1 cellular context compared by ENCODE assay signal in the genomic region with DNA sequence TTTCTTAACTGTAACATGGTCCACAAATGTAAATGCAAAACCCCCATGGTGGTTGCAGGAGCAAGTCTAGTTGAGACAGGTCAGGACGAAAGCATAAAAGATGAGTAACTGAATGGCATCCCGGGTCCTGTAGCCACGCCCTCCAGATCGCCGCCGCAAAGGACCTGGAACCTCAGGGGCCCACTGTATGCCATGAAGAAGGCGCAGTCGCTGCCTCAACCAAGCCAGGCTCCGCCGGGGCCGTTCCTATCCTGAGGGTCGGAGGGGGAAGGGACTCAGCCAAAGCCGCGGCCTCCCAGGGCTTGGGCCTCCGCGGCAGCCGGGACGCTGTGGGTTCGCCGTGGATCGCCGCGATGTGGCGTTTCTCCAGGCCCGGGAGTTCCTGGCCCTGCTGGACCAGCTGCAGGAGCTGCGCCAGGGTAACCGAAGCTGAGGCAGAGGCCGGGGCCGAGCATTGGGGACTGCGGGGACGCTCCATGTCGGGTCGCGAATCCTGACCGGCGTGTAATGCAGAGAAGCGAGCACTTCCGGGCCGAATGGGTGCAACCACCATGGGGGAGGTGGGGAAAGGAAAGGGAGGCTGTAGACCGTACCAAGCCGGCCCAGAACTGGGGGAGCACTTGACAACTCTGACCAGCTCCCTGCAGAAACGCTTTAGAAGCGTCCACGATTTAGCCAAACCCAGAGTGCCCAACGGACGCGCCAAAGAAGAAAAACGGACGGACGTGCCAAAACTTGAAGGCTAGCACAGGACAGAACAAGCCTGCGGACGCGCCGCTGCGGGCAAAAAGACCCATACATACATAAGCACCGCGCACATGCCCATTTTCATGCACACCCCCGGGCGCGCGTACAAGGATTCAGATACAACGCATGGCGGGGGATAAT.
TF ChIP-seq lines count a peak whose summit lies in the region.

No MANE protein-coding gene starts in this region.

TF ChIP-seq in HepG2, 621 proteins besides CTCF, POLR2A, EP300 and RAD21 (continued from another document and continues in another):
- TF ChIP-seq, protein P1, sequence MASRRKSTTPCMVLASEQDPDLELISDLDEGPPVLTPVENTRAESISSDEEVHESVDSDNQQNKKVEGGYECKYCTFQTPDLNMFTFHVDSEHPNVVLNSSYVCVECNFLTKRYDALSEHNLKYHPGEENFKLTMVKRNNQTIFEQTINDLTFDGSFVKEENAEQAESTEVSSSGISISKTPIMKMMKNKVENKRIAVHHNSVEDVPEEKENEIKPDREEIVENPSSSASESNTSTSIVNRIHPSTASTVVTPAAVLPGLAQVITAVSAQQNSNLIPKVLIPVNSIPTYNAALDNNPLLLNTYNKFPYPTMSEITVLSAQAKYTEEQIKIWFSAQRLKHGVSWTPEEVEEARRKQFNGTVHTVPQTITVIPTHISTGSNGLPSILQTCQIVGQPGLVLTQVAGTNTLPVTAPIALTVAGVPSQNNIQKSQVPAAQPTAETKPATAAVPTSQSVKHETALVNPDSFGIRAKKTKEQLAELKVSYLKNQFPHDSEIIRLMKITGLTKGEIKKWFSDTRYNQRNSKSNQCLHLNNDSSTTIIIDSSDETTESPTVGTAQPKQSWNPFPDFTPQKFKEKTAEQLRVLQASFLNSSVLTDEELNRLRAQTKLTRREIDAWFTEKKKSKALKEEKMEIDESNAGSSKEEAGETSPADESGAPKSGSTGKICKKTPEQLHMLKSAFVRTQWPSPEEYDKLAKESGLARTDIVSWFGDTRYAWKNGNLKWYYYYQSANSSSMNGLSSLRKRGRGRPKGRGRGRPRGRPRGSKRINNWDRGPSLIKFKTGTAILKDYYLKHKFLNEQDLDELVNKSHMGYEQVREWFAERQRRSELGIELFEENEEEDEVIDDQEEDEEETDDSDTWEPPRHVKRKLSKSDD (CRISPR knock-in tag; IDR thresholded peaks at IDR 0.05; ENCODE audit: low read depth): peak; percentile 87
- TF ChIP-seq, protein P2, sequence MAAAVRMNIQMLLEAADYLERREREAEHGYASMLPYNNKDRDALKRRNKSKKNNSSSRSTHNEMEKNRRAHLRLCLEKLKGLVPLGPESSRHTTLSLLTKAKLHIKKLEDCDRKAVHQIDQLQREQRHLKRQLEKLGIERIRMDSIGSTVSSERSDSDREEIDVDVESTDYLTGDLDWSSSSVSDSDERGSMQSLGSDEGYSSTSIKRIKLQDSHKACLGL (CRISPR knock-in tag; IDR thresholded peaks at IDR 0.05): peak; percentile 76
- peak; percentile 79; the same call in 1 of the 2 replicates for TF ChIP-seq ZNF383 (CRISPR knock-in tag; IDR thresholded peaks at IDR 0.05; ENCODE audit: borderline replicate concordance)
- TF ChIP-seq, protein P3, sequence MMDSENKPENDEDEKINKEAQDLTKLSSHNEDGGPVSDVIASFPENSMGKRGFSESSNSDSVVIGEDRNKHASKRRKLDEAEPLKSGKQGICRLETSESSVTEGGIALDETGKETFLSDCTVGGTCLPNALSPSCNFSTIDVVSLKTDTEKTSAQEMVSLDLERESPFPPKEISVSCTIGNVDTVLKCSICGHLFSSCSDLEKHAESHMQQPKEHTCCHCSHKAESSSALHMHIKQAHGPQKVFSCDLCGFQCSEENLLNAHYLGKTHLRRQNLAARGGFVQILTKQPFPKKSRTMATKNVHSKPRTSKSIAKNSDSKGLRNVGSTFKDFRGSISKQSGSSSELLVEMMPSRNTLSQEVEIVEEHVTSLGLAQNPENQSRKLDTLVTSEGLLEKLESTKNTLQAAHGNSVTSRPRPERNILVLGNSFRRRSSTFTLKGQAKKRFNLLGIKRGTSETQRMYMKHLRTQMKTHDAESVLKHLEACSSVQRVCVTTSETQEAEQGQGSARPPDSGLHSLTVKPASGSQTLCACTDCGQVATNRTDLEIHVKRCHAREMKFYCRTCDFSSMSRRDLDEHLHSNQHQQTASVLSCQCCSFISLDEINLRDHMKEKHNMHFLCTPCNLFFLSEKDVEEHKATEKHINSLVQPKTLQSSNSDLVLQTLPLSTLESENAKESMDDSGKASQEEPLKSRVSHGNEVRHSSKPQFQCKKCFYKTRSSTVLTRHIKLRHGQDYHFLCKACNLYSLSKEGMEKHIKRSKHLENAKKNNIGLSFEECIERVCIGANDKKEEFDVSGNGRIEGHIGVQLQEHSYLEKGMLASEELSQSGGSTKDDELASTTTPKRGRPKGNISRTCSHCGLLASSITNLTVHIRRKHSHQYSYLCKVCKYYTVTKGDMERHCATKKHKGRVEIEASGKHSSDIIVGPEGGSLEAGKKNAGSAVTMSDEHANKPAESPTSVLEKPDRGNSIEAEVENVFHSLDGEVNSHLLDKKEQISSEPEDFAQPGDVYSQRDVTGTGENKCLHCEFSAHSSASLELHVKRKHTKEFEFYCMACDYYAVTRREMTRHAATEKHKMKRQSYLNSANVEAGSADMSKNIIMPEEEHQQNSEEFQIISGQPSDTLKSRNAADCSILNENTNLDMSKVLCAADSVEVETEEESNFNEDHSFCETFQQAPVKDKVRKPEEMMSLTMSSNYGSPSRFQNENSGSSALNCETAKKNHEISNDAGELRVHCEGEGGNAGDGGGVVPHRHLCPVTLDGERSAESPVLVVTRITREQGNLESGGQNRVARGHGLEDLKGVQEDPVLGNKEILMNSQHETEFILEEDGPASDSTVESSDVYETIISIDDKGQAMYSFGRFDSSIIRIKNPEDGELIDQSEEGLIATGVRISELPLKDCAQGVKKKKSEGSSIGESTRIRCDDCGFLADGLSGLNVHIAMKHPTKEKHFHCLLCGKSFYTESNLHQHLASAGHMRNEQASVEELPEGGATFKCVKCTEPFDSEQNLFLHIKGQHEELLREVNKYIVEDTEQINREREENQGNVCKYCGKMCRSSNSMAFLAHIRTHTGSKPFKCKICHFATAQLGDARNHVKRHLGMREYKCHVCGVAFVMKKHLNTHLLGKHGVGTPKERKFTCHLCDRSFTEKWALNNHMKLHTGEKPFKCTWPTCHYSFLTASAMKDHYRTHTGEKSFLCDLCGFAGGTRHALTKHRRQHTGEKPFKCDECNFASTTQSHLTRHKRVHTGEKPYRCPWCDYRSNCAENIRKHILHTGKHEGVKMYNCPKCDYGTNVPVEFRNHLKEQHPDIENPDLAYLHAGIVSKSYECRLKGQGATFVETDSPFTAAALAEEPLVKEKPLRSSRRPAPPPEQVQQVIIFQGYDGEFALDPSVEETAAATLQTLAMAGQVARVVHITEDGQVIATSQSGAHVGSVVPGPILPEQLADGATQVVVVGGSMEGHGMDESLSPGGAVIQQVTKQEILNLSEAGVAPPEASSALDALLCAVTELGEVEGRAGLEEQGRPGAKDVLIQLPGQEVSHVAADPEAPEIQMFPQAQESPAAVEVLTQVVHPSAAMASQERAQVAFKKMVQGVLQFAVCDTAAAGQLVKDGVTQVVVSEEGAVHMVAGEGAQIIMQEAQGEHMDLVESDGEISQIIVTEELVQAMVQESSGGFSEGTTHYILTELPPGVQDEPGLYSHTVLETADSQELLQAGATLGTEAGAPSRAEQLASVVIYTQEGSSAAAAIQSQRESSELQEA (CRISPR knock-in tag; IDR thresholded peaks at IDR 0.05; ENCODE audit: not compliant biosample characterization): peak; percentile 81
- no peak for TF ChIP-seq SRSF9 (IDR thresholded peaks at IDR 0.05; ENCODE audit: borderline replicate concordance, insufficient read depth, low read depth, low read length, poor library complexity, severe bottlenecking)
- TF ChIP-seq, protein P4, sequence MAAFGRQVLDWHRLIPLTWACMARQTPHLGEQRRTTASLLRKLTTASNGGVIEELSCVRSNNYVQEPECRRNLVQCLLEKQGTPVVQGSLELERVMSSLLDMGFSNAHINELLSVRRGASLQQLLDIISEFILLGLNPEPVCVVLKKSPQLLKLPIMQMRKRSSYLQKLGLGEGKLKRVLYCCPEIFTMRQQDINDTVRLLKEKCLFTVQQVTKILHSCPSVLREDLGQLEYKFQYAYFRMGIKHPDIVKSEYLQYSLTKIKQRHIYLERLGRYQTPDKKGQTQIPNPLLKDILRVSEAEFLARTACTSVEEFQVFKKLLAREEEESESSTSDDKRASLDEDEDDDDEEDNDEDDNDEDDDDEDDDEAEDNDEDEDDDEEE (CRISPR knock-in tag; IDR thresholded peaks at IDR 0.05): peak; percentile 99
- peak; percentile 71 for TF ChIP-seq WIZ (CRISPR knock-in tag; IDR thresholded peaks at IDR 0.05)
- peak; percentile 56 for TF ChIP-seq RXRB (CRISPR knock-in tag; IDR thresholded peaks at IDR 0.05; ENCODE audit: borderline replicate concordance)
- peak; percentile 89; the same call in 1 of the 2 replicates for TF ChIP-seq CBX5 (CRISPR knock-in tag; IDR thresholded peaks at IDR 0.05; ENCODE audit: borderline replicate concordance)
- no peak for TF ChIP-seq JUNB (CRISPR knock-in tag; IDR thresholded peaks at IDR 0.05; ENCODE audit: borderline replicate concordance)
- TF ChIP-seq HOXD1 (CRISPR knock-in tag; IDR thresholded peaks at IDR 0.05): peak; percentile 81; the same call in 1 of the 2 replicates
- TF ChIP-seq ELF1 (CRISPR knock-in tag; IDR thresholded peaks at IDR 0.05): peak; percentile 98
- no peak; the same call in 1 of the 2 replicates for TF ChIP-seq ZBTB21 (CRISPR knock-in tag; IDR thresholded peaks at IDR 0.05)
- peak; percentile 98; the same call in 1 of the 2 replicates for TF ChIP-seq FOXC1 (CRISPR knock-in tag; IDR thresholded peaks at IDR 0.05; ENCODE audit: borderline replicate concordance)
- no peak for TF ChIP-seq ZBTB38 (CRISPR knock-in tag; IDR thresholded peaks at IDR 0.05)
- TF ChIP-seq ZNF556 (CRISPR knock-in tag; IDR thresholded peaks at IDR 0.05; ENCODE audit: borderline replicate concordance): peak; percentile 98
- peak; percentile 98; the same call in 1 of the 2 replicates for TF ChIP-seq ZNF737 (CRISPR knock-in tag; IDR thresholded peaks at IDR 0.05; ENCODE audit: borderline replicate concordance)
- TF ChIP-seq YY1 (IDR thresholded peaks at IDR 0.05; ENCODE audit: insufficient read depth, insufficient replicate concordance, low read depth, low read length): peak; percentile 63
- TF ChIP-seq ERF (CRISPR knock-in tag; IDR thresholded peaks at IDR 0.05): peak; percentile 84
- TF ChIP-seq ZNF75D (CRISPR knock-in tag; IDR thresholded peaks at IDR 0.05; ENCODE audit: borderline replicate concordance): no peak
- TF ChIP-seq TOPORS (CRISPR knock-in tag; IDR thresholded peaks at IDR 0.05): peak; percentile 99
- TF ChIP-seq, protein P5, sequence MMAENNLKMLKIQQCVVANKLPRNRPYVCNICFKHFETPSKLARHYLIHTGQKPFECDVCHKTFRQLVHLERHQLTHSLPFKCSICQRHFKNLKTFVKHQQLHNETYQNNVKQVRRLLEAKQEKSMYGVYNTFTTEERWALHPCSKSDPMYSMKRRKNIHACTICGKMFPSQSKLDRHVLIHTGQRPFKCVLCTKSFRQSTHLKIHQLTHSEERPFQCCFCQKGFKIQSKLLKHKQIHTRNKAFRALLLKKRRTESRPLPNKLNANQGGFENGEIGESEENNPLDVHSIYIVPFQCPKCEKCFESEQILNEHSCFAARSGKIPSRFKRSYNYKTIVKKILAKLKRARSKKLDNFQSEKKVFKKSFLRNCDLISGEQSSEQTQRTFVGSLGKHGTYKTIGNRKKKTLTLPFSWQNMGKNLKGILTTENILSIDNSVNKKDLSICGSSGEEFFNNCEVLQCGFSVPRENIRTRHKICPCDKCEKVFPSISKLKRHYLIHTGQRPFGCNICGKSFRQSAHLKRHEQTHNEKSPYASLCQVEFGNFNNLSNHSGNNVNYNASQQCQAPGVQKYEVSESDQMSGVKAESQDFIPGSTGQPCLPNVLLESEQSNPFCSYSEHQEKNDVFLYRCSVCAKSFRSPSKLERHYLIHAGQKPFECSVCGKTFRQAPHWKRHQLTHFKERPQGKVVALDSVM (CRISPR knock-in tag; IDR thresholded peaks at IDR 0.05): peak; percentile 97
- TF ChIP-seq, protein P6, sequence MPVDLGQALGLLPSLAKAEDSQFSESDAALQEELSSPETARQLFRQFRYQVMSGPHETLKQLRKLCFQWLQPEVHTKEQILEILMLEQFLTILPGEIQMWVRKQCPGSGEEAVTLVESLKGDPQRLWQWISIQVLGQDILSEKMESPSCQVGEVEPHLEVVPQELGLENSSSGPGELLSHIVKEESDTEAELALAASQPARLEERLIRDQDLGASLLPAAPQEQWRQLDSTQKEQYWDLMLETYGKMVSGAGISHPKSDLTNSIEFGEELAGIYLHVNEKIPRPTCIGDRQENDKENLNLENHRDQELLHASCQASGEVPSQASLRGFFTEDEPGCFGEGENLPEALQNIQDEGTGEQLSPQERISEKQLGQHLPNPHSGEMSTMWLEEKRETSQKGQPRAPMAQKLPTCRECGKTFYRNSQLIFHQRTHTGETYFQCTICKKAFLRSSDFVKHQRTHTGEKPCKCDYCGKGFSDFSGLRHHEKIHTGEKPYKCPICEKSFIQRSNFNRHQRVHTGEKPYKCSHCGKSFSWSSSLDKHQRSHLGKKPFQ (CRISPR knock-in tag; IDR thresholded peaks at IDR 0.05; ENCODE audit: insufficient replicate concordance): peak; percentile 35
- TF ChIP-seq, protein P7, sequence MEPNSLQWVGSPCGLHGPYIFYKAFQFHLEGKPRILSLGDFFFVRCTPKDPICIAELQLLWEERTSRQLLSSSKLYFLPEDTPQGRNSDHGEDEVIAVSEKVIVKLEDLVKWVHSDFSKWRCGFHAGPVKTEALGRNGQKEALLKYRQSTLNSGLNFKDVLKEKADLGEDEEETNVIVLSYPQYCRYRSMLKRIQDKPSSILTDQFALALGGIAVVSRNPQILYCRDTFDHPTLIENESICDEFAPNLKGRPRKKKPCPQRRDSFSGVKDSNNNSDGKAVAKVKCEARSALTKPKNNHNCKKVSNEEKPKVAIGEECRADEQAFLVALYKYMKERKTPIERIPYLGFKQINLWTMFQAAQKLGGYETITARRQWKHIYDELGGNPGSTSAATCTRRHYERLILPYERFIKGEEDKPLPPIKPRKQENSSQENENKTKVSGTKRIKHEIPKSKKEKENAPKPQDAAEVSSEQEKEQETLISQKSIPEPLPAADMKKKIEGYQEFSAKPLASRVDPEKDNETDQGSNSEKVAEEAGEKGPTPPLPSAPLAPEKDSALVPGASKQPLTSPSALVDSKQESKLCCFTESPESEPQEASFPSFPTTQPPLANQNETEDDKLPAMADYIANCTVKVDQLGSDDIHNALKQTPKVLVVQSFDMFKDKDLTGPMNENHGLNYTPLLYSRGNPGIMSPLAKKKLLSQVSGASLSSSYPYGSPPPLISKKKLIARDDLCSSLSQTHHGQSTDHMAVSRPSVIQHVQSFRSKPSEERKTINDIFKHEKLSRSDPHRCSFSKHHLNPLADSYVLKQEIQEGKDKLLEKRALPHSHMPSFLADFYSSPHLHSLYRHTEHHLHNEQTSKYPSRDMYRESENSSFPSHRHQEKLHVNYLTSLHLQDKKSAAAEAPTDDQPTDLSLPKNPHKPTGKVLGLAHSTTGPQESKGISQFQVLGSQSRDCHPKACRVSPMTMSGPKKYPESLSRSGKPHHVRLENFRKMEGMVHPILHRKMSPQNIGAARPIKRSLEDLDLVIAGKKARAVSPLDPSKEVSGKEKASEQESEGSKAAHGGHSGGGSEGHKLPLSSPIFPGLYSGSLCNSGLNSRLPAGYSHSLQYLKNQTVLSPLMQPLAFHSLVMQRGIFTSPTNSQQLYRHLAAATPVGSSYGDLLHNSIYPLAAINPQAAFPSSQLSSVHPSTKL (CRISPR knock-in tag; IDR thresholded peaks at IDR 0.05): peak; percentile 78
- TF ChIP-seq, protein P8, sequence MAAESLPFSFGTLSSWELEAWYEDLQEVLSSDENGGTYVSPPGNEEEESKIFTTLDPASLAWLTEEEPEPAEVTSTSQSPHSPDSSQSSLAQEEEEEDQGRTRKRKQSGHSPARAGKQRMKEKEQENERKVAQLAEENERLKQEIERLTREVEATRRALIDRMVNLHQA (CRISPR knock-in tag; IDR thresholded peaks at IDR 0.05): no peak
- 0 out of 2 replicates have a peak, but pooled peaks have one; percentile 88 for TF ChIP-seq ZNF569 (CRISPR knock-in tag; IDR thresholded peaks at IDR 0.05; ENCODE audit: borderline replicate concordance)
- TF ChIP-seq SPEN (CRISPR knock-in tag; IDR thresholded peaks at IDR 0.05; ENCODE audit: low read depth): peak; percentile 77
- TF ChIP-seq ESRRA (CRISPR knock-in tag; IDR thresholded peaks at IDR 0.05; ENCODE audit: low read depth): peak; percentile 41
- 0 out of 2 replicates have a peak, but pooled peaks have one; percentile 22 for TF ChIP-seq FOXM1 (CRISPR knock-in tag; IDR thresholded peaks at IDR 0.05)
- peak; percentile 86 for TF ChIP-seq ZNF354B (CRISPR knock-in tag; IDR thresholded peaks at IDR 0.05)
- peak; percentile 86; the same call in 1 of the 2 replicates for TF ChIP-seq SNAI1 (CRISPR knock-in tag; IDR thresholded peaks at IDR 0.05; ENCODE audit: borderline replicate concordance)
- TF ChIP-seq ZNF317 (CRISPR knock-in tag; IDR thresholded peaks at IDR 0.05): peak; percentile 88
